ENCODE assay signal across 9 cellular contexts in the genomic region with DNA sequence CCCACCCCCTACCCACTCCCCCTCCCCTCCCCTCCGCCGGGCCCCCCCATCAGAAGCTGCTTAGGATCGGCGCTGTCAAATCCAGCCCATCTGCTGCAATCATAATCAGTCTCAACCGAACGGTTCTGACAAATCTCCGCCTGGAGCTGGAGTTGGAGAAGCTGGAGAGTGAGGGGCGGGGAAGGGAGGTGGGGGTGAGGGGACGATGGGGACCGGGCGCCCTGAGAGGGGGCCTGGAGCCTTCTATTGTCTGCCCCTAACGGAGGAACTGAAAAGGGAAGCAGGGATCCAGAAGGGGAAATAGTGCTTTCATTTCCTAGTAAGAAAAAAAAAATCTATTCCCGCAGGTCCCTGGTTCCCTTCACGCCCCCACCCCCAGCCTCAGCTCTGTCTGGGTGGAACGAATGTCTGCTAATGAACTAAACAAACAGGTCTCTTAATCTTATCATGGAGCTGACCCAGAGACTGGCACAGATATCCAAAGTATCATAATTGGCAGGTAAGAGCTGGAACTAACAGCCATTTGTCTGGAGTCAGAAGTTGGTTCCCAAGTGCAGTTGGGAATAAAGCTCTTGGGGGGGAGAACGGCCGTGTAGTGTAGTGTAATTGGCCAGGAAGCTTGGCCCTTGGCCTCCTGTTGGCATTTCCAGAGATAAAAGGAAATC.
DNase-seq lines count a peak whose midpoint lies in the region; ATAC-seq and TF ChIP-seq lines count a peak whose summit lies in the region.
"Had no signal": no experiment of that assay in that cellular context is flagged by ENCODE, and none has a peak within 500 bp of the region (broad histone marks: within the 10 kb centered on the region; RNA-seq: fewer than 3 reads in every experiment).

No MANE protein-coding gene starts in this region.

- peaks cover 24% of the 10 kb centered on the region for H3K4me1 ChIP-seq in HEK293 (ENCODE audit: control insufficient read depth, insufficient read depth, low read length)
- no peaks in the 10 kb centered on the region for H3K4me1 ChIP-seq in RWPE2 (ENCODE audit: insufficient read depth, poor library complexity, severe bottlenecking)

- intact Hi-C loops in left ventricle myocardium superior (cut with micrococcal nuclease): no loop called here

- H3K4me3 ChIP-seq in HEK293 (ENCODE audit: low read depth, low read length) (peak overlapping the region; percentile 50), RWPE2 (ENCODE audit: severe bottlenecking) (peak overlapping the region; percentile 37), skeletal muscle cell (ENCODE audit: low read depth, low read length) (peak overlapping the region; percentile 54)

- peaks cover 2 to 5% (median 2%) of the 10 kb centered on the region in 3 donors for H3K27me3 Mint-ChIP-seq in immature natural killer cell (ENCODE audit: low read depth in 3 of 3)

- DNase-seq in RWPE2 (ENCODE audit: low spot score) (no peak), left ventricle myocardium superior (no peak), skeletal muscle cell (ENCODE audit: low read depth) (no peak), NCI-H446 (lab: John Stamatoyannopoulos, UW) (no peak), NCI-H128 (lab: John Stamatoyannopoulos, UW; ENCODE audit: unreplicated experiment) (no peak), immature natural killer cell (no peak), superior temporal gyrus (ENCODE audit: extremely low spot score) (no peak)
- DNase-seq: activated CD4-positive, alpha-beta memory T cell treated with anti-CD3 and anti-CD28 coated beads, Interleukin-2, amount 10 ng/mL, durations not matched to agents 7 days and 5 days had no signal

- no peaks in the 10 kb centered on the region for H3K9me3 ChIP-seq in HEK293 (ENCODE audit: control insufficient read depth, insufficient read depth, low read depth, low read length)
- H3K9me3 ChIP-seq in RWPE2 (ENCODE audit: severe bottlenecking): no peaks in the 10 kb centered on the region

- no peaks in the 10 kb centered on the region for H3K36me3 Mint-ChIP-seq in immature natural killer cell

- POLR2A ChIA-PET in HEK293 (lab: Yijun Ruan, JAX): interaction anchor here (0.6 kb wide), 2 partner anchors 510 to 815 kb away, joined by 3 read pairs; no protein-coding TSS in a partner anchor

- no peaks in the 10 kb centered on the region for H3K4me1 Mint-ChIP-seq in immature natural killer cell
- H3K4me1 Mint-ChIP-seq: activated CD4-positive, alpha-beta memory T cell treated with anti-CD3 and anti-CD28 coated beads, Interleukin-2, amount 10 ng/mL, durations not matched to agents 7 days and 5 days had no signal

- no peaks in the 10 kb centered on the region for H3K36me3 ChIP-seq in HEK293 (ENCODE audit: control insufficient read depth in 2 of 2, insufficient read depth in 1 of 2, low read length in 2 of 2)
- H3K36me3 ChIP-seq in RWPE2 (ENCODE audit: low read depth): no peaks in the 10 kb centered on the region

- no peak overlapping the region for H3K27ac Mint-ChIP-seq in immature natural killer cell
- H3K27ac Mint-ChIP-seq: activated CD4-positive, alpha-beta memory T cell treated with anti-CD3 and anti-CD28 coated beads, Interleukin-2, amount 10 ng/mL, durations not matched to agents 7 days and 5 days had no signal

- H3K27me3 ChIP-seq in RWPE2 (ENCODE audit: insufficient read depth, poor library complexity, severe bottlenecking): no peaks in the 10 kb centered on the region

- no peak overlapping the region for H3K4me3 Mint-ChIP-seq in immature natural killer cell
- H3K4me3 Mint-ChIP-seq: activated CD4-positive, alpha-beta memory T cell treated with anti-CD3 and anti-CD28 coated beads, Interleukin-2, amount 10 ng/mL, durations not matched to agents 7 days and 5 days had no signal

- TF ChIP-seq CTCF in HEK293 (tag by site-specific recombination; IDR thresholded peaks at IDR 0.05) (no peak), RWPE2 (IDR thresholded peaks at IDR 0.05; ENCODE audit: poor library complexity, severe bottlenecking) (no peak)

- H3K27ac ChIP-seq in HEK293 (ENCODE audit: extremely low read depth, low read depth, low read length): no peak overlapping the region; the same call in 1 of the 2 replicates
- no peak overlapping the region for H3K27ac ChIP-seq in RWPE2 (ENCODE audit: poor library complexity, severe bottlenecking)

- H3K9me3 Mint-ChIP-seq in immature natural killer cell: peaks cover 2 to 17% (median 3%) of the 10 kb centered on the region in 6 donors
- H3K9me3 Mint-ChIP-seq: activated CD4-positive, alpha-beta memory T cell treated with anti-CD3 and anti-CD28 coated beads, Interleukin-2, amount 10 ng/mL, durations not matched to agents 7 days and 5 days had no signal

- CTCF ChIA-PET in HEK293 (lab: Yijun Ruan, JAX): interaction anchor here (0.6 to 1.1 kb wide), 4 partner anchors 20 to 1020 kb away, joined by 3 to 4 read pairs (median 3); no protein-coding TSS in a partner anchor

- ATAC-seq in RWPE2 (ENCODE audit: low read depth) (no peak), left ventricle myocardium superior (peak; percentile 4)

TF ChIP-seq in HEK293, 187 proteins besides CTCF, POLR2A, EP300 and RAD21:
- TF ChIP-seq IKZF3 (tag by site-specific recombination; IDR thresholded peaks at IDR 0.05) (0 out of 2 replicates have a peak, but pooled peaks have one; percentile 21), PATZ1 (tag by site-specific recombination; IDR thresholded peaks at IDR 0.05) (0 out of 2 replicates have a peak, but pooled peaks have one; percentile 16), ZNF341 (tag by site-specific recombination; IDR thresholded peaks at IDR 0.05; ENCODE audit: low read depth) (peak; percentile 58)
- TF ChIP-seq, protein P1, sequence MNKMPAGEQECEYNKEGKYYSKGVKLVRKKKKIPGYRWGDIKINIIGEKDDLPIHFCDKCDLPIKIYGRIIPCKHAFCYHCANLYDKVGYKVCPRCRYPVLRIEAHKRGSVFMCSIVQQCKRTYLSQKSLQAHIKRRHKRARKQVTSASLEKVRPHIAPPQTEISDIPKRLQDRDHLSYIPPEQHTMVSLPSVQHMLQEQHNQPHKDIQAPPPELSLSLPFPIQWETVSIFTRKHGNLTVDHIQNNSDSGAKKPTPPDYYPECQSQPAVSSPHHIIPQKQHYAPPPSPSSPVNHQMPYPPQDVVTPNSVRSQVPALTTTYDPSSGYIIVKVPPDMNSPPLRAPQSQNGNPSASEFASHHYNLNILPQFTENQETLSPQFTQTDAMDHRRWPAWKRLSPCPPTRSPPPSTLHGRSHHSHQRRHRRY (tag by site-specific recombination; IDR thresholded peaks at IDR 0.05): no peak
TF ChIP-seq in HEK293: peak in this region for 3.
